Comparison of ENCODE assay signal across 1 cellular context in genomic region chr20:41049451-41049850, GRCh38.
TF ChIP-seq lines count a peak whose summit lies in the region.

No MANE protein-coding gene starts in this region.

TF ChIP-seq in IMR-90, 13 proteins besides CTCF, POLR2A, EP300 and RAD21:
- TF ChIP-seq MAZ (IDR thresholded peaks at IDR 0.05; ENCODE audit: borderline replicate concordance, low read depth, low read length) (no peak), RFX5 (IDR thresholded peaks at IDR 0.05; ENCODE audit: low read depth, low read length) (no peak), NFE2L2 (IDR thresholded peaks at IDR 0.05; ENCODE audit: low read depth, low read length) (no peak), BHLHE40 (IDR thresholded peaks at IDR 0.05; ENCODE audit: low read depth, low read length) (no peak), MXI1 (IDR thresholded peaks at IDR 0.05; ENCODE audit: borderline replicate concordance, low read depth, low read length) (no peak)
